Comparison of ENCODE assay signal across 22 cellular contexts in genomic region chr1:39566441-39567137, GRCh38. TPM values are rescaled to one million over a fixed set of nuclear protein-coding genes. Genes with fewer than 3 reads are reported as not detected.
DNase-seq lines count a peak whose midpoint lies in the region; ATAC-seq, FAIRE-seq and TF ChIP-seq lines count a peak whose summit lies in the region.
"Had no signal": no experiment of that assay in that cellular context is flagged by ENCODE, and none has a peak within 500 bp of the region (broad histone marks: within the 10 kb centered on the region; RNA-seq: fewer than 3 reads in every experiment).

No MANE protein-coding gene starts in this region.

- TF ChIP-seq EP300 in GM12878 (IDR thresholded peaks at IDR 0.05; ENCODE audit: borderline replicate concordance in 1 of 2, control insufficient read depth in 1 of 2, low read depth in 2 of 2, low read length in 2 of 2): no peak
- TF ChIP-seq EP300 in gastroesophageal sphincter (IDR thresholded peaks at IDR 0.05): no peak

- intact Hi-C loops in CD8-positive, alpha-beta T cell (cut with DNase I, micrococcal nuclease): no loop called here
- intact Hi-C loops in GM12878 (cut with micrococcal nuclease; ENCODE audit: unreplicated experiment): no loop called here
- intact Hi-C loops in activated CD8-positive, alpha-beta T cell treated with anti-CD3 and anti-CD28 coated beads for 36 hours (cut with micrococcal nuclease): no loop called here

- H2AFZ ChIP-seq in GM12878 (ENCODE audit: control insufficient read depth, low read depth, low read length): no peak overlapping the region

- H3K27ac ChIP-seq in CD8-positive, alpha-beta T cell (ENCODE audit: low read depth, low read length): no peak overlapping the region
- no peak overlapping the region for H3K27ac ChIP-seq in GM12878 (ENCODE audit: control insufficient read depth, insufficient read depth)
- H3K27ac ChIP-seq in mucosa of rectum (ENCODE audit: low read depth in 2 of 2, low read length in 2 of 2): peak overlapping the region; percentile 46 to 65
- no peak overlapping the region for H3K27ac ChIP-seq in gastroesophageal sphincter
- H3K27ac ChIP-seq in coronary artery: no peak overlapping the region
- H3K27ac ChIP-seq: KMS-11 had no signal

- H3K9me3 ChIP-seq in CD8-positive, alpha-beta T cell (ENCODE audit: low read length): no peaks in the 10 kb centered on the region
- H3K9me3 ChIP-seq in GM12878 (replicated peaks; ENCODE audit: control insufficient read depth, insufficient read depth, low read length) (no peaks in the 10 kb centered on the region), mucosa of rectum (ENCODE audit: control insufficient read depth in 2 of 2, low read length in 2 of 2) (no peaks in the 10 kb centered on the region), gastroesophageal sphincter (no peaks in the 10 kb centered on the region)

- whole genome bisulfite sequencing in GM12878 (ENCODE audit: insufficient coverage, insufficient replicate concordance, low lambda C conversion rate, missing lambda C conversion rate): 97% methylated on average over 5 of the region's 5 CpGs
- WGBS in gastroesophageal sphincter (ENCODE audit: low coverage in 1 of 2), 2 donors: 70 to 80% methylated on average over 5 of the region's 5 CpGs

- no peak overlapping the region for H3K4me3 Mint-ChIP-seq in CD8-positive, alpha-beta T cell
- no peak overlapping the region for H3K4me3 Mint-ChIP-seq in activated CD8-positive, alpha-beta T cell treated with anti-CD3 and anti-CD28 coated beads for 36 hours
- H3K4me3 Mint-ChIP-seq: activated naive CD8-positive, alpha-beta T cell treated with anti-CD3 and anti-CD28 coated beads, Interleukin-2, amount 10 ng/mL, durations not matched to agents 7 days and 5 days had no signal

- no peak for ATAC-seq in CD8-positive, alpha-beta T cell
- ATAC-seq in GM12878 (no peak), gastroesophageal sphincter (no peak)
- no peak for ATAC-seq in activated CD8-positive, alpha-beta T cell treated with anti-CD3 and anti-CD28 coated beads for 36 hours
- ATAC-seq: esophagus mucosa, Panc1 had no signal

- 0 out of 2 replicates have a peak overlapping the region, but pooled peaks have one; percentile 4 for H3K4me2 ChIP-seq in GM12878 (ENCODE audit: control insufficient read depth, insufficient read depth)
- H3K4me2 ChIP-seq: KMS-11 had no signal

- in situ Hi-C loops in GM12878 (cut with MboI): no loop called here

- H4K20me1 ChIP-seq in GM12878 (ENCODE audit: control insufficient read depth, insufficient read depth): peaks cover 7% of the 10 kb centered on the region

- H3K4me3 ChIP-seq in CD8-positive, alpha-beta T cell (ENCODE audit: low read depth, low read length): no peak overlapping the region
- no peak overlapping the region for H3K4me3 ChIP-seq in GM12878
- H3K4me3 ChIP-seq in mucosa of rectum (ENCODE audit: low read length in 2 of 2): no peak overlapping the region
- no peak overlapping the region for H3K4me3 ChIP-seq in gastroesophageal sphincter
- no peak overlapping the region for H3K4me3 ChIP-seq in coronary artery

- RAD21 ChIA-PET in GM12878 (lab: Charles Lee; ENCODE audit: unreplicated experiment): no interaction called here

- H3K9ac ChIP-seq in GM12878 (ENCODE audit: control insufficient read depth, insufficient read depth, low read length) (no peak overlapping the region), mucosa of rectum (ENCODE audit: low read depth in 1 of 2, low read length in 2 of 2) (no peak overlapping the region)
- H3K9ac ChIP-seq: KMS-11 had no signal

- H3K27ac Mint-ChIP-seq in CD8-positive, alpha-beta T cell: peak overlapping the region; percentile 52
- no peak overlapping the region for H3K27ac Mint-ChIP-seq in activated CD8-positive, alpha-beta T cell treated with anti-CD3 and anti-CD28 coated beads for 36 hours
- H3K27ac Mint-ChIP-seq: activated naive CD8-positive, alpha-beta T cell treated with anti-CD3 and anti-CD28 coated beads, Interleukin-2, amount 10 ng/mL, durations not matched to agents 7 days and 5 days had no signal

- peaks cover 16% of the 10 kb centered on the region for H3K79me2 ChIP-seq in GM12878 (ENCODE audit: control insufficient read depth, insufficient read depth, low read length)

- no peak for TF ChIP-seq CTCF in CD8-positive, alpha-beta T cell (IDR thresholded peaks at IDR 0.05)
- TF ChIP-seq CTCF in GM12878 (IDR thresholded peaks at IDR 0.05 in 2 of 3, conservative IDR thresholded peaks at IDR 0.05 in 1 of 3; ENCODE audit: control insufficient read depth in 2 of 3, extremely low read depth in 1 of 3, insufficient read depth in 1 of 3, low read depth in 3 of 3, low read length in 3 of 3) (no peak), gastroesophageal sphincter (IDR thresholded peaks at IDR 0.05) (no peak), coronary artery (IDR thresholded peaks at IDR 0.05) (no peak)
- TF ChIP-seq CTCF in activated CD8-positive, alpha-beta T cell treated with anti-CD3 and anti-CD28 coated beads for 36 hours (IDR thresholded peaks at IDR 0.05): no peak

- POLR2A ChIA-PET in CD8-positive, alpha-beta T cell (lab: Charles Lee): no interaction called here
- POLR2A ChIA-PET in GM12878 (lab: Charles Lee): no interaction called here
- POLR2A ChIA-PET in activated CD8-positive, alpha-beta T cell treated with anti-CD3 and anti-CD28 coated beads for 36 hours (lab: Charles Lee): interaction anchor here (0.6 kb wide), 1 partner anchor 134 kb away, joined by 3 read pairs; no protein-coding TSS in a partner anchor

- TF ChIP-seq RAD21 in GM12878 (IDR thresholded peaks at IDR 0.05; ENCODE audit: insufficient read depth, low read depth, low read length): no peak

- H3K27me3 Mint-ChIP-seq in CD8-positive, alpha-beta T cell (ENCODE audit: low read depth): no peaks in the 10 kb centered on the region
- H3K27me3 Mint-ChIP-seq in activated CD8-positive, alpha-beta T cell treated with anti-CD3 and anti-CD28 coated beads for 36 hours: no peaks in the 10 kb centered on the region
- H3K27me3 Mint-ChIP-seq: activated naive CD8-positive, alpha-beta T cell treated with anti-CD3 and anti-CD28 coated beads, Interleukin-2, amount 10 ng/mL, durations not matched to agents 7 days and 5 days; naive B cell had no signal

- no peak for FAIRE-seq in GM12878 (lab: Jason Lieb, UNC)
- FAIRE-seq: bronchial epithelial cell, D721Med, G401.6, TTC549 had no signal

- TF ChIP-seq POLR2A in GM12878 (IDR thresholded peaks at IDR 0.05; ENCODE audit: low read depth, low read length) (no peak), gastroesophageal sphincter (IDR thresholded peaks at IDR 0.05) (no peak)

- BruUV-seq in GM12878 (replicated peaks; lab: Mats Ljungman, UMichigan): no TSS peak

- H3K4me1 Mint-ChIP-seq in CD8-positive, alpha-beta T cell (ENCODE audit: low read depth): peaks cover 7% of the 10 kb centered on the region
- peaks cover 9% of the 10 kb centered on the region for H3K4me1 Mint-ChIP-seq in activated CD8-positive, alpha-beta T cell treated with anti-CD3 and anti-CD28 coated beads for 36 hours (ENCODE audit: low read depth)

- no peaks in the 10 kb centered on the region for H3K9me3 Mint-ChIP-seq in CD8-positive, alpha-beta T cell
- no peaks in the 10 kb centered on the region for H3K9me3 Mint-ChIP-seq in activated CD8-positive, alpha-beta T cell treated with anti-CD3 and anti-CD28 coated beads for 36 hours
- H3K9me3 Mint-ChIP-seq: activated naive CD8-positive, alpha-beta T cell treated with anti-CD3 and anti-CD28 coated beads, Interleukin-2, amount 10 ng/mL, durations not matched to agents 7 days and 5 days; naive B cell had no signal

- peaks cover 89% of the 10 kb centered on the region for H3K36me3 ChIP-seq in CD8-positive, alpha-beta T cell (ENCODE audit: insufficient read depth, low read length)
- H3K36me3 ChIP-seq in GM12878 (ENCODE audit: control insufficient read depth in 2 of 2, insufficient read depth in 2 of 2, low read length in 1 of 2): peaks cover 48 to 82% of the 10 kb centered on the region in 2 experiments
- H3K36me3 ChIP-seq in mucosa of rectum (ENCODE audit: control insufficient read depth in 2 of 2, insufficient read depth in 2 of 2, low read length in 2 of 2): peaks cover 86 to 91% of the 10 kb centered on the region in 2 donors
- peaks cover 4 to 100% of the 10 kb centered on the region in 2 donors for H3K36me3 ChIP-seq in gastroesophageal sphincter

- peaks cover 9% of the 10 kb centered on the region for H3K4me1 ChIP-seq in CD8-positive, alpha-beta T cell (ENCODE audit: insufficient read depth, low read length)
- peaks cover 5% of the 10 kb centered on the region; the same call in 1 of the 2 replicates for H3K4me1 ChIP-seq in GM12878 (ENCODE audit: control insufficient read depth, insufficient read depth, low read length)
- H3K4me1 ChIP-seq in mucosa of rectum (ENCODE audit: control insufficient read depth in 2 of 2, insufficient read depth in 2 of 2, low read length in 2 of 2): peaks cover 9 to 15% of the 10 kb centered on the region in 2 donors
- H3K4me1 ChIP-seq in gastroesophageal sphincter: no peaks in the 10 kb centered on the region

- H3K27me3 ChIP-seq in CD8-positive, alpha-beta T cell (ENCODE audit: insufficient read depth, low read length): no peaks in the 10 kb centered on the region
- no peaks in the 10 kb centered on the region for H3K27me3 ChIP-seq in GM12878 (replicated peaks in 1 of 2; ENCODE audit: control insufficient read depth in 2 of 2, insufficient read depth in 2 of 2, low read length in 1 of 2)
- H3K27me3 ChIP-seq in mucosa of rectum (ENCODE audit: control insufficient read depth in 2 of 2, insufficient read depth in 2 of 2, low read length in 2 of 2): no peaks in the 10 kb centered on the region
- no peaks in the 10 kb centered on the region for H3K27me3 ChIP-seq in gastroesophageal sphincter

- SMC1A ChIA-PET in GM12878 (lab: Charles Lee; ENCODE audit: uncharacterized antibody, unreplicated experiment): no interaction called here

- H3K36me3 Mint-ChIP-seq in CD8-positive, alpha-beta T cell: peaks cover 97% of the 10 kb centered on the region
- H3K36me3 Mint-ChIP-seq in activated CD8-positive, alpha-beta T cell treated with anti-CD3 and anti-CD28 coated beads for 36 hours (ENCODE audit: low read depth): peaks cover 87% of the 10 kb centered on the region

- DNase-seq in CD8-positive, alpha-beta T cell: no peak
- peak; percentile 85 for DNase-seq in HT-29 (ENCODE audit: low spot score)
- DNase-seq in GM12878 (ENCODE audit: low read depth, low spot score): no peak
- no peak for DNase-seq in activated CD8-positive, alpha-beta T cell treated with anti-CD3 and anti-CD28 coated beads for 36 hours
- DNase-seq in coronary artery (ENCODE audit: low spot score): no peak
- no peak for DNase-seq in NCI-H1092 treated with DMSO at 0.1 percent for 48 hours (lab: John Stamatoyannopoulos, UW)
- DNase-seq: activated CD4-positive, alpha-beta T cell treated with anti-CD3 and anti-CD28 coated beads for 48 hours; activated CD8-positive, alpha-beta memory T cell treated with anti-CD3 and anti-CD28 coated beads, Interleukin-2, amount 50 U/mL, for 48 hours; activated naive CD8-positive, alpha-beta T cell treated with anti-CD3 and anti-CD28 coated beads, Interleukin-2, amount 10 ng/mL, durations not matched to agents 7 days and 5 days; naive B cell; NCI-H1048; posterior cingulate gyrus; stimulated activated CD4-positive, alpha-beta T cell treated with anti-CD3 and anti-CD28 coated beads, Interleukin-2, amount 100 ng/mL, for 48 hours had no signal

- CTCF ChIA-PET in CD8-positive, alpha-beta T cell (lab: Charles Lee): no interaction called here
- CTCF ChIA-PET in GM12878 (lab: Yijun Ruan, JAX): interaction anchor here (0.9 to 1.2 kb wide), 2 partner anchors 28 to 375 kb away, joined by 3 read pairs; no protein-coding TSS in a partner anchor
- CTCF ChIA-PET in activated CD8-positive, alpha-beta T cell treated with anti-CD3 and anti-CD28 coated beads for 36 hours (lab: Charles Lee): no interaction called here

RNA-seq across cellular contexts. Expression of gene PABPC4, which starts 10.0 kb away (rescaled TPM):
- total RNA-seq in CD8-positive, alpha-beta T cell: 100 to 1,000 TPM; 418 to 455 TPM
- 166 and 191 TPM in 2 replicates for total RNA-seq in HT-29 (2014; rRNA removed; shearing (Covaris generic))
- total RNA-seq in GM12878 (2013; cell fraction: nucleolus; rRNA removed): 284 and 295 TPM in 2 replicates
- total RNA-seq in GM12878 (2014; rRNA removed): 149 and 153 TPM in 2 replicates
- total RNA-seq in GM12878 (2014; rRNA removed; fragmentation: Illumina TruSeq; extraction: Trizol): 117 and 120 TPM in 2 replicates
- total RNA-seq in GM12878 (2021): 323 and 347 TPM in 2 replicates
- 365 TPM for polyA plus RNA-seq in GM12878 (2011; ENCODE audit: low read depth)
- 123 and 126 TPM in 2 replicates for polyA plus RNA-seq in GM12878 (2011; rRNA removed)
- polyA plus RNA-seq in GM12878 (2011; cell fraction: cytosol; rRNA removed): 134 and 144 TPM in 2 replicates
- polyA plus RNA-seq in GM12878 (2011; cell fraction: nucleus; rRNA removed): 275 and 341 TPM in 2 replicates
- 346 and 447 TPM in 2 replicates for polyA plus RNA-seq in GM12878 (2012)
- polyA plus RNA-seq in GM12878 (2014; fragmentation: Illumina TruSeq; extraction: Trizol): 229 and 320 TPM in 2 replicates
- polyA plus RNA-seq in GM12878 (2014; fragmentation: Nextera tagmentation; extraction: Ambion mirVana): 10 to 100 TPM; 61.4 to 98.9 TPM
- 157 and 163 TPM in 2 replicates for polyA plus RNA-seq in GM12878 (2014; rRNA removed)
- polyA plus RNA-seq in GM12878 (2016; fragmentation: Nextera tagmentation; extraction: Ambion mirVana): 10 to 100 TPM; 76.1 to 92.6 TPM
- 122 and 211 TPM in 2 replicates for polyA minus RNA-seq in GM12878 (2011; rRNA and poly(A)+ RNA removed)
- 126 and 132 TPM in 2 replicates for polyA minus RNA-seq in GM12878 (2011; cell fraction: cytosol; rRNA and poly(A)+ RNA removed)
- polyA minus RNA-seq in GM12878 (2011; cell fraction: nucleus; rRNA and poly(A)+ RNA removed): 54.6 and 101 TPM in 2 replicates
- 100 to 1,000 TPM; 365 to 372 TPM for total RNA-seq in activated CD8-positive, alpha-beta T cell treated with anti-CD3 and anti-CD28 coated beads for 36 hours
- 100 to 1,000 TPM; 101 to 160 (median 123) TPM for total RNA-seq in gastroesophageal sphincter

Comparison
In these comparisons a context has a peak if more than half of its experiments do, and no peak if none do; other contexts are left out.
1. H3K27ac ChIP-seq: peak in mucosa of rectum (2 of 2); none in CD8-positive, alpha-beta T cell (single experiment), GM12878 (single experiment), gastroesophageal sphincter (0 of 4) and coronary artery (0 of 2).